13 cellular contexts compared by ENCODE assay signal in the genomic region with DNA sequence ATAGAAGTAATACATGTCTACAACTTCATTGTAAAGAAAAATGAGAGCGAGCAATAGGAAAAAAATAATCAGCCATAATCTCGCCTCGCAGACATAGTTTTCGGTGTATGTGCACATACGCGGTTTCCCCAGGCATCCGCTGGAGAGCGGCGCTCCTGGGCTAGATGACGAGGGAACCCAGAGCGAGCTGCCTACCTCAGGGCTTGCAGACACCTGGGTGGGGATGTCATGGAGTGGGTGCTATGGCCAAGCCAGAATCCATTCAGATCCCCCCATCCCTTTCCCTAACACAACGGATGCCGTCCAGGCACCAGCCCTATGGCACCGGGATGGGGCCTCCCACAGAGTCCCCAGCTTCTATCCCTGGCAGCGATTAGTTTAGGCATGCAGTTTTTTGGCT. TPM values are rescaled to one million over a fixed set of nuclear protein-coding genes. Genes with fewer than 3 reads are reported as not detected.
DNase-seq lines count a peak whose midpoint lies in the region; ATAC-seq and TF ChIP-seq lines count a peak whose summit lies in the region.
"Had no signal": no experiment of that assay in that cellular context is flagged by ENCODE, and none has a peak within 500 bp of the region (broad histone marks: within the 10 kb centered on the region; RNA-seq: fewer than 3 reads in every experiment).

No MANE protein-coding gene starts in this region.

- WGBS in trophoblast cell (ENCODE audit: extremely low coverage, insufficient coverage, insufficient read length), result no CpG with 5 or more reads among the region's 15 CpGs

- peaks cover 77% of the 10 kb centered on the region for H3K27me3 Mint-ChIP-seq in activated naive CD4-positive, alpha-beta T cell treated with anti-CD3 and anti-CD28 coated beads, Interleukin-2, amount 10 ng/mL, durations not matched to agents 7 days and 5 days

- no peaks in the 10 kb centered on the region for H3K9me3 Mint-ChIP-seq in activated naive CD4-positive, alpha-beta T cell treated with anti-CD3 and anti-CD28 coated beads, Interleukin-2, amount 10 ng/mL, durations not matched to agents 7 days and 5 days

- H3K9me2 ChIP-seq in MM.1S (replicated peaks; ENCODE audit: insufficient read depth, low read length), result no peaks in the 10 kb centered on the region

- no peak overlapping the region for H3K23ac ChIP-seq in trophoblast cell (ENCODE audit: low read length)

- DNase-seq in activated effector memory CD4-positive, alpha-beta T cell treated with anti-CD3 and anti-CD28 coated beads, Interleukin-2, amount 50 U/mL, for 16 hours, result peak; percentile 36
- no peak for DNase-seq in activated effector memory CD4-positive, alpha-beta T cell treated with Interleukin-2 at 50 U/mL for 16 hours
- DNase-seq in MM.1S, result no peak
- peak; percentile 19 to 55 for DNase-seq in left lung
- DNase-seq in trophoblast cell, result peak; percentile 43 to 66
- DNase-seq in DMS79 treated with DMSO at 0.1 percent for 48 hours (lab: John Stamatoyannopoulos, UW), result no peak
- no peak for DNase-seq in activated naive CD4-positive, alpha-beta T cell treated with anti-CD3 and anti-CD28 coated beads, Interleukin-2, amount 10 ng/mL, durations not matched to agents 7 days and 5 days
- DNase-seq: 8988T, AML-193, GM23248 had no signal

- H4K12ac ChIP-seq in trophoblast cell (ENCODE audit: low read depth, low read length), result no peak overlapping the region

- H3K27ac ChIP-seq in MM.1S (ENCODE audit: low read length) (peak overlapping the region; percentile 55; the same call in 1 of the 2 replicates), left lung (no peak overlapping the region), trophoblast cell (ENCODE audit: low read depth, low read length) (no peak overlapping the region)
- H3K27ac ChIP-seq: BLaER1, GM23248 had no signal

- no peaks in the 10 kb centered on the region for H3K79me2 ChIP-seq in MM.1S (ENCODE audit: low read length)
- H3K79me2 ChIP-seq in trophoblast cell (ENCODE audit: control insufficient read depth, insufficient read depth, low read length, poor library complexity), result peaks cover 2% of the 10 kb centered on the region

- H3K4me2 ChIP-seq in MM.1S (ENCODE audit: low read depth, low read length) (peak overlapping the region; percentile 33; the same call in 1 of the 2 replicates), trophoblast cell (ENCODE audit: low read length) (no peak overlapping the region)

- peaks cover 3% of the 10 kb centered on the region for H3K79me1 ChIP-seq in trophoblast cell (ENCODE audit: low read length)

- H3K27me3 ChIP-seq in MM.1S (replicated peaks; ENCODE audit: insufficient read depth, low read length) (no peaks in the 10 kb centered on the region), left lung (peaks cover 7 to 54% of the 10 kb centered on the region in 2 donors), trophoblast cell (ENCODE audit: insufficient read depth, low read length) (peaks cover 14% of the 10 kb centered on the region)
- H3K27me3 ChIP-seq: BLaER1 had no signal

- H2BK12ac ChIP-seq in trophoblast cell (ENCODE audit: low read length), result no peak overlapping the region

- ATAC-seq in left lung, result no peak
- no peak for ATAC-seq in HG02623 (IDR thresholded peaks at IDR 0.05; ENCODE audit: unreplicated experiment)

- no peak overlapping the region for H2BK5ac ChIP-seq in trophoblast cell (ENCODE audit: low read depth, low read length, poor library complexity)

- H3F3A ChIP-seq in MM.1S (ENCODE audit: insufficient read depth, low read length), result peaks cover 7% of the 10 kb centered on the region; the same call in 1 of the 2 replicates

- no peak overlapping the region for H2BK120ac ChIP-seq in trophoblast cell (ENCODE audit: insufficient read depth, low read length, poor library complexity)

- TF ChIP-seq CTCF in MM.1S (IDR thresholded peaks at IDR 0.05; ENCODE audit: low read length) (no peak), left lung (IDR thresholded peaks at IDR 0.05) (no peak)

- H3K14ac ChIP-seq in trophoblast cell (ENCODE audit: low read length), result no peak overlapping the region

- H3K4me3 ChIP-seq in MM.1S (ENCODE audit: low read length), result no peak overlapping the region
- no peak overlapping the region for H3K4me3 ChIP-seq in left lung
- no peak overlapping the region for H3K4me3 ChIP-seq in trophoblast cell (ENCODE audit: low read depth, low read length)
- H3K4me3 ChIP-seq: BLaER1 had no signal

- H3K4me3 Mint-ChIP-seq in activated naive CD4-positive, alpha-beta T cell treated with anti-CD3 and anti-CD28 coated beads, Interleukin-2, amount 10 ng/mL, durations not matched to agents 7 days and 5 days, result no peak overlapping the region

- intact Hi-C loops in left lung (cut with DNase I), result loop anchor here in 1 of 2 donors (5.0 kb wide), 2 partner anchors 133 to 258 kb away; no protein-coding TSS in a partner anchor

- H3K9me3 ChIP-seq in MM.1S (replicated peaks; ENCODE audit: insufficient read depth, low read length), result no peaks in the 10 kb centered on the region
- no peaks in the 10 kb centered on the region for H3K9me3 ChIP-seq in left lung
- H3K9me3 ChIP-seq in trophoblast cell (ENCODE audit: insufficient read depth, low read depth, low read length), result peaks cover 2% of the 10 kb centered on the region
- H3K9me3 ChIP-seq: BLaER1 had no signal

- no peak overlapping the region for H4K8ac ChIP-seq in trophoblast cell (ENCODE audit: low read depth, low read length)

- no peak overlapping the region for H3K4ac ChIP-seq in trophoblast cell (ENCODE audit: low read depth, low read length)

- H3K4me1 ChIP-seq in MM.1S (ENCODE audit: low read length) (peaks cover 34% of the 10 kb centered on the region), left lung (peaks cover 6 to 21% of the 10 kb centered on the region in 2 donors), trophoblast cell (ENCODE audit: control insufficient read depth in 1 of 2, insufficient read depth in 2 of 2, low read length in 2 of 2) (peaks cover 2 to 13% of the 10 kb centered on the region in 2 experiments)

- H3K36me3 Mint-ChIP-seq in activated naive CD4-positive, alpha-beta T cell treated with anti-CD3 and anti-CD28 coated beads, Interleukin-2, amount 10 ng/mL, durations not matched to agents 7 days and 5 days, result no peaks in the 10 kb centered on the region

- H4K91ac ChIP-seq in trophoblast cell (ENCODE audit: low read depth, low read length), result no peak overlapping the region

- peaks cover 7% of the 10 kb centered on the region for H3K4me1 Mint-ChIP-seq in activated naive CD4-positive, alpha-beta T cell treated with anti-CD3 and anti-CD28 coated beads, Interleukin-2, amount 10 ng/mL, durations not matched to agents 7 days and 5 days

- H2AK5ac ChIP-seq in trophoblast cell (ENCODE audit: low read length), result no peak overlapping the region

- no peaks in the 10 kb centered on the region for H4K20me1 ChIP-seq in MM.1S (ENCODE audit: insufficient read depth, low read length)
- H4K20me1 ChIP-seq: BLaER1 had no signal

- H3K36me3 ChIP-seq in MM.1S (replicated peaks; ENCODE audit: insufficient read depth, low read length) (no peaks in the 10 kb centered on the region), left lung (no peaks in the 10 kb centered on the region), trophoblast cell (ENCODE audit: control insufficient read depth in 1 of 2, insufficient read depth in 2 of 2, low read length in 2 of 2) (no peaks in the 10 kb centered on the region)
- H3K36me3 ChIP-seq: BLaER1 had no signal

- no peak overlapping the region for H3K27ac Mint-ChIP-seq in activated naive CD4-positive, alpha-beta T cell treated with anti-CD3 and anti-CD28 coated beads, Interleukin-2, amount 10 ng/mL, durations not matched to agents 7 days and 5 days

- H2AFZ ChIP-seq in MM.1S (ENCODE audit: low read length) (no peak overlapping the region), trophoblast cell (ENCODE audit: insufficient read depth, low read length, poor library complexity) (no peak overlapping the region)

- CTCF ChIA-PET in activated naive CD4-positive, alpha-beta T cell treated with anti-CD3 and anti-CD28 coated beads, Interleukin-2, amount 10 ng/mL, durations not matched to agents 7 days and 5 days (lab: Charles Lee), result interaction anchor here (0.8 to 2.5 kb wide), 6 partner anchors 9 to 461 kb away, joined by 3 to 9 read pairs (median 4); a partner anchor contains a TSS

- H3K9ac ChIP-seq in MM.1S (ENCODE audit: low read length) (peak overlapping the region; percentile 18; the same call in 1 of the 2 replicates), trophoblast cell (ENCODE audit: low read length) (no peak overlapping the region)
- H3K9ac ChIP-seq: BLaER1, GM23248 had no signal

- no peak overlapping the region for H3K18ac ChIP-seq in trophoblast cell (ENCODE audit: low read length)

RNA-seq across cellular contexts. Expression of a gene that starts 4.5 kb away (rescaled TPM):
- total RNA-seq in left lung, result 1 to 10 TPM in 1 of 2 donors, not detected in 1; 8.2 TPM
- polyA plus RNA-seq in trophoblast cell (2013), result not detected in 2 replicates
- total RNA-seq: Daoy, GM23248 had no signal
- polyA plus RNA-seq: GM23248 had no signal

RNA-seq across cellular contexts. Expression of a gene that starts 33.0 kb away (rescaled TPM):
- total RNA-seq in left lung, result 10 to 100 TPM; 12.8 to 14.8 TPM
- 1.4 and 1.8 TPM in 2 replicates for polyA plus RNA-seq in trophoblast cell (2013)

Comparison
In these comparisons a context has a peak if more than half of its experiments do, and no peak if none do; other contexts are left out.
1. DNase-seq: peak in activated effector memory CD4-positive, alpha-beta T cell treated with anti-CD3 and anti-CD28 coated beads, Interleukin-2, amount 50 U/mL, for 16 hours (single experiment), left lung (2 of 2) and trophoblast cell (2 of 2); none in activated effector memory CD4-positive, alpha-beta T cell treated with Interleukin-2 at 50 U/mL for 16 hours (single experiment), MM.1S (single experiment), DMS79 treated with DMSO at 0.1 percent for 48 hours (single experiment) and activated naive CD4-positive, alpha-beta T cell treated with anti-CD3 and anti-CD28 coated beads, Interleukin-2, amount 10 ng/mL, durations not matched to agents 7 days and 5 days (single experiment).